Comparison of ENCODE assay signal across 8 cellular contexts in the genomic region with DNA sequence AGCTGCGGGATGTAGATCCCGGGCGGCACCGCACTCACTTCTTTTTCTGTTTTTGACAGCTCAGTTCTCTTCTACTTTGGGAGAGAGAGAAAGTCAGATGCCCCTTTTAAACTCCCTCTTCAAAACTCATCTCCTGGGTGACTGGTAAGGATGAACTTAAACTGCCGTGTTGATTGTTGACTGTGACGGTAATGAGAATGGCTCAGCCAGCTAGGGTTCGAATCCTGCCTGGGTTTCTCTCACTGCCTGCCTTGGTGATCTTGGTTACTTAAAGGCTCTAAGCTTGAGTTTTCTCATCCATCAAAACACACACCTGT. TPM values are rescaled to one million over a fixed set of nuclear protein-coding genes. Genes with fewer than 3 reads are reported as not detected.
A peak's percentile ranks its signal among the peaks of the same experiment; 100 is the strongest.
DNase-seq lines count a peak whose midpoint lies in the region; ATAC-seq and TF ChIP-seq lines count a peak whose summit lies in the region.

No MANE protein-coding gene starts in this region.

- H2AFZ ChIP-seq in GM23338, result peak overlapping the region; percentile 90

- H3K27ac ChIP-seq in GM23338 (ENCODE audit: low read depth) (peak overlapping the region; percentile 82), rectal smooth muscle tissue (ENCODE audit: low read depth, low read length) (peak overlapping the region; percentile 95)

- ATAC-seq in GM23338 (no peak), GM21737 (IDR thresholded peaks at IDR 0.05; ENCODE audit: unreplicated experiment) (no peak)

- TF ChIP-seq CTCF in CD14-positive monocyte (IDR thresholded peaks at IDR 0.05), result no peak
- TF ChIP-seq CTCF in GM23338 (conservative IDR thresholded peaks at IDR 0.05; ENCODE audit: low read depth in 2 of 2), result no peak
- TF ChIP-seq CTCF in fibroblast of villous mesenchyme (IDR thresholded peaks at IDR 0.05; ENCODE audit: insufficient read depth, low read depth, low read length), result no peak

- no peaks in the 10 kb centered on the region for H4K20me1 ChIP-seq in GM23338 (replicated peaks; ENCODE audit: insufficient read depth)

- H3K4me3 Mint-ChIP-seq in CD14-positive monocyte (peak overlapping the region; percentile 83 to 92), GM23338 (peak overlapping the region; percentile 82)
- H3K4me3 Mint-ChIP-seq in T-helper 1 cell treated with Interleukin-12 subunit alpha and Interleukin-12 subunit beta and Interleukin-4 antibody, amounts not matched to agents 30 μg/mL and 1 μg/mL, for 36 hours, result peak overlapping the region; percentile 90

- peaks cover 5% of the 10 kb centered on the region for H3F3A ChIP-seq in GM23338 (replicated peaks; ENCODE audit: low read depth)

- H3K27me3 ChIP-seq in GM23338 (ENCODE audit: insufficient read depth), result peaks cover 17% of the 10 kb centered on the region
- no peaks in the 10 kb centered on the region for H3K27me3 ChIP-seq in rectal smooth muscle tissue (ENCODE audit: control insufficient read depth, insufficient read depth, low read length)

- H3K27ac Mint-ChIP-seq in CD14-positive monocyte, result peak overlapping the region; percentile 4 to 89 (median 73)
- peak overlapping the region; percentile 12; the same call in 1 of the 2 replicates for H3K27ac Mint-ChIP-seq in GM23338
- H3K27ac Mint-ChIP-seq in T-helper 1 cell treated with Interleukin-12 subunit alpha and Interleukin-12 subunit beta and Interleukin-4 antibody, amounts not matched to agents 30 μg/mL and 1 μg/mL, for 36 hours, result peak overlapping the region; percentile 63

- H3K9me3 Mint-ChIP-seq in CD14-positive monocyte (peaks cover 0 to 5% (median 2%) of the 10 kb centered on the region in 7 donors), GM23338 (peaks cover 5% of the 10 kb centered on the region; the same call in 2 of the 3 replicates)
- H3K9me3 Mint-ChIP-seq in T-helper 1 cell treated with Interleukin-12 subunit alpha and Interleukin-12 subunit beta and Interleukin-4 antibody, amounts not matched to agents 30 μg/mL and 1 μg/mL, for 36 hours, result no peaks in the 10 kb centered on the region

- no peak for DNase-seq in CD14-positive monocyte (ENCODE audit: low spot score)
- no peak for DNase-seq in GM23338 (ENCODE audit: low spot score)
- DNase-seq in fibroblast of villous mesenchyme (ENCODE audit: low read depth), result no peak
- no peak for DNase-seq in retina
- no peak for DNase-seq in GM03348 (ENCODE audit: low spot score)

- no peaks in the 10 kb centered on the region; the same call in 1 of the 2 replicates for H3K79me2 ChIP-seq in GM23338 (replicated peaks; ENCODE audit: insufficient read depth)

- peak overlapping the region; percentile 84 for H3K4me2 ChIP-seq in GM23338

- no peaks in the 10 kb centered on the region for H3K36me3 ChIP-seq in GM23338 (ENCODE audit: insufficient read depth)
- H3K36me3 ChIP-seq in rectal smooth muscle tissue (ENCODE audit: control insufficient read depth, insufficient read depth, low read length), result no peaks in the 10 kb centered on the region

- H3K27me3 Mint-ChIP-seq in CD14-positive monocyte (ENCODE audit: low read depth in 3 of 3) (peaks cover 9 to 23% (median 10%) of the 10 kb centered on the region in 3 donors), GM23338 (ENCODE audit: insufficient read depth, low read depth, poor library complexity) (peaks cover 10% of the 10 kb centered on the region)
- H3K27me3 Mint-ChIP-seq in T-helper 1 cell treated with Interleukin-12 subunit alpha and Interleukin-12 subunit beta and Interleukin-4 antibody, amounts not matched to agents 30 μg/mL and 1 μg/mL, for 36 hours (ENCODE audit: low read depth), result no peaks in the 10 kb centered on the region

- H3K4me1 Mint-ChIP-seq in CD14-positive monocyte (peaks cover 26% of the 10 kb centered on the region), GM23338 (peaks cover 22% of the 10 kb centered on the region)
- H3K4me1 Mint-ChIP-seq in T-helper 1 cell treated with Interleukin-12 subunit alpha and Interleukin-12 subunit beta and Interleukin-4 antibody, amounts not matched to agents 30 μg/mL and 1 μg/mL, for 36 hours (ENCODE audit: low read depth), result peaks cover 45% of the 10 kb centered on the region

- peak overlapping the region; percentile 74 for H3K9ac ChIP-seq in rectal smooth muscle tissue (ENCODE audit: low read length)

- intact Hi-C loops in CD14-positive monocyte (cut with micrococcal nuclease), result loop anchor here (5.0 to 10.0 kb wide), 3 partner anchors 63 to 84 kb away; partner anchors contain the start of genes TRA2A (in 2 of the 2) and FAM221A (in 1 of the 2)

- H3K4me3 ChIP-seq in GM23338 (peak overlapping the region; percentile 88), fibroblast of villous mesenchyme (ENCODE audit: low read depth, low read length) (peak overlapping the region; percentile 87), rectal smooth muscle tissue (ENCODE audit: low read length) (peak overlapping the region; percentile 87)

- peaks cover 22% of the 10 kb centered on the region for H3K4me1 ChIP-seq in GM23338 (ENCODE audit: insufficient read depth)
- no peaks in the 10 kb centered on the region for H3K4me1 ChIP-seq in rectal smooth muscle tissue (ENCODE audit: control insufficient read depth, insufficient read depth, low read length)

- H3K36me3 Mint-ChIP-seq in CD14-positive monocyte, result peaks cover 7 to 23% of the 10 kb centered on the region in 2 donors
- H3K36me3 Mint-ChIP-seq in GM23338 (ENCODE audit: low read depth), result peaks cover 4% of the 10 kb centered on the region; the same call in 2 of the 3 replicates
- H3K36me3 Mint-ChIP-seq in T-helper 1 cell treated with Interleukin-12 subunit alpha and Interleukin-12 subunit beta and Interleukin-4 antibody, amounts not matched to agents 30 μg/mL and 1 μg/mL, for 36 hours (ENCODE audit: low read depth), result peaks cover 1% of the 10 kb centered on the region

- no peaks in the 10 kb centered on the region for H3K9me2 ChIP-seq in GM23338 (ENCODE audit: insufficient read depth)

TF ChIP-seq in GM23338, 12 proteins besides CTCF, POLR2A, EP300 and RAD21:
- TF ChIP-seq JUNB (IDR thresholded peaks at IDR 0.05; ENCODE audit: unreplicated experiment), result no peak
- TF ChIP-seq EZH2 (IDR thresholded peaks at IDR 0.05; ENCODE audit: low read depth, unreplicated experiment), result no peak
- no peak for TF ChIP-seq POLR2AphosphoS5 (IDR thresholded peaks at IDR 0.05; ENCODE audit: low read depth)
- no peak for TF ChIP-seq CREB1 (CRISPR knock-in tag; IDR thresholded peaks at IDR 0.05; ENCODE audit: low read depth)
- no peak for TF ChIP-seq ZNF331 (CRISPR knock-in tag; IDR thresholded peaks at IDR 0.05; ENCODE audit: low read depth)
- no peak for TF ChIP-seq NANOG (IDR thresholded peaks at IDR 0.05; ENCODE audit: borderline replicate concordance)
- no peak for TF ChIP-seq STAT1 (IDR thresholded peaks at IDR 0.05; ENCODE audit: unreplicated experiment)
- TF ChIP-seq, protein P1, sequence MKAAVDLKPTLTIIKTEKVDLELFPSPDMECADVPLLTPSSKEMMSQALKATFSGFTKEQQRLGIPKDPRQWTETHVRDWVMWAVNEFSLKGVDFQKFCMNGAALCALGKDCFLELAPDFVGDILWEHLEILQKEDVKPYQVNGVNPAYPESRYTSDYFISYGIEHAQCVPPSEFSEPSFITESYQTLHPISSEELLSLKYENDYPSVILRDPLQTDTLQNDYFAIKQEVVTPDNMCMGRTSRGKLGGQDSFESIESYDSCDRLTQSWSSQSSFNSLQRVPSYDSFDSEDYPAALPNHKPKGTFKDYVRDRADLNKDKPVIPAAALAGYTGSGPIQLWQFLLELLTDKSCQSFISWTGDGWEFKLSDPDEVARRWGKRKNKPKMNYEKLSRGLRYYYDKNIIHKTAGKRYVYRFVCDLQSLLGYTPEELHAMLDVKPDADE (IDR thresholded peaks at IDR 0.05), result no peak

RNA-seq across cellular contexts. Expression of gene CCDC126, which starts 0.7 kb away (rescaled TPM):
- polyA plus RNA-seq in CD14-positive monocyte (10 to 100 TPM; 17.4 to 20.1 TPM), GM23338 (2016; fragmentation: Nextera tagmentation; extraction: Ambion mirVana) (3.6 and 6.6 TPM in 2 replicates)
- 5.7 and 14.9 TPM in 2 replicates for total RNA-seq in GM23338 (2014; rRNA removed; shearing (Covaris generic))
- 14.5 and 15.5 TPM in 2 replicates for total RNA-seq in fibroblast of villous mesenchyme

Comparison
In these comparisons a context has a peak if more than half of its experiments do, and no peak if none do; other contexts are left out.
1. H3K27ac Mint-ChIP-seq: peak in every context shown above with its lines; median percentile 73 in CD14-positive monocyte; 63 in T-helper 1 cell treated with Interleukin-12 subunit alpha and Interleukin-12 subunit beta and Interleukin-4 antibody, amounts not matched to agents 30 μg/mL and 1 μg/mL, for 36 hours; 12 in GM23338.